In genomic region chr7:158891922-158892321, GRCh38 we compare ENCODE assay signal across 27 cellular contexts.
"Had no signal": no experiment of that assay in that cellular context is flagged by ENCODE, and none has a peak within 500 bp of the region (broad histone marks: within the 10 kb centered on the region; RNA-seq: fewer than 3 reads in every experiment).

No MANE protein-coding gene starts in this region.

- H3K27me3 ChIP-seq: neutrophil, pancreas, spleen, stomach, thyroid gland, tibial nerve, upper lobe of left lung, vagina had no signal

- H3K4me2 ChIP-seq: smooth muscle cell had no signal

- DNase-seq: naive B cell; naive thymus-derived CD8-positive, alpha-beta T cell; nucleus accumbens; pancreas; right cardiac atrium; spleen; stimulated activated CD4-positive, alpha-beta T cell treated with anti-CD3 and anti-CD28 coated beads, Interleukin-12 subunit alpha, Interleukin-12 subunit beta, amount 100 ng/mL, for 4 hours; stimulated activated CD4-positive, alpha-beta T cell treated with anti-CD3 and anti-CD28 coated beads, Interleukin-1b, Interleukin-23, amount 100 ng/mL, for 48 hours; stimulated activated CD4-positive, alpha-beta T cell treated with anti-CD3 and anti-CD28 coated beads, Interleukin-4, amount 100 ng/mL, for 1 hour; stimulated activated naive B cell treated with anti-CD40 and anti-IgM and Interleukin-4, amounts not matched to agents 10 μg/mL and 1 μg/mL and 100 μg/mL, for 72 hours; stimulated activated naive CD4-positive, alpha-beta T cell treated with Interleukin-2 at 50 U/mL for 16 hours; stomach; thyroid gland; trophoblast cell; upper lobe of left lung had no signal

- H3K4me1 ChIP-seq: pancreas, prostate gland, spleen, stomach, tibial nerve, upper lobe of left lung, vagina had no signal

- ATAC-seq: naive thymus-derived CD8-positive, alpha-beta T cell; natural killer cell treated with Interleukin-12 subunit alpha and Interleukin-12 subunit beta and Interleukin-15 and Interleukin-18, amount 100 ng/mL, for 72 hours; pancreas; right cardiac atrium; sciatic nerve; stimulated activated effector memory CD8-positive, alpha-beta T cell treated with anti-CD3 and anti-CD28 coated beads, Interleukin-12 subunit alpha, Interleukin-12 subunit beta, amount 100 ng/mL, for 72 hours; stimulated activated naive B cell treated with anti-CD40 and anti-IgM and Interleukin-4, amounts not matched to agents 10 μg/mL and 1 μg/mL and 100 μg/mL, for 72 hours had no signal

- H3K27me3 Mint-ChIP-seq: naive B cell; naive thymus-derived CD8-positive, alpha-beta T cell; natural killer cell treated with Interleukin-12 subunit alpha and Interleukin-12 subunit beta and Interleukin-15 and Interleukin-18, amount 100 ng/mL, for 72 hours; stimulated activated naive B cell treated with anti-CD40 and anti-IgM and Interleukin-4, amounts not matched to agents 10 μg/mL and 1 μg/mL and 100 μg/mL, for 72 hours; stimulated activated naive CD8-positive, alpha-beta T cell treated with anti-CD3 and anti-CD28 coated beads, Interleukin-15, Interleukin-2, amounts not matched to agents 100 ng/mL and 50 ng/mL, for 24 hours had no signal

- H3K4me1 Mint-ChIP-seq: naive B cell; stimulated activated effector memory CD8-positive, alpha-beta T cell treated with anti-CD3 and anti-CD28 coated beads, Interleukin-12 subunit alpha, Interleukin-12 subunit beta, amount 100 ng/mL, for 72 hours; stimulated activated naive B cell treated with anti-CD40 and anti-IgM and Interleukin-4, amounts not matched to agents 10 μg/mL and 1 μg/mL and 100 μg/mL, for 72 hours had no signal

- H3K4me3 Mint-ChIP-seq: naive B cell; naive thymus-derived CD8-positive, alpha-beta T cell; natural killer cell treated with Interleukin-12 subunit alpha and Interleukin-12 subunit beta and Interleukin-15 and Interleukin-18, amount 100 ng/mL, for 72 hours; stimulated activated effector memory CD8-positive, alpha-beta T cell treated with anti-CD3 and anti-CD28 coated beads, Interleukin-12 subunit alpha, Interleukin-12 subunit beta, amount 100 ng/mL, for 72 hours; stimulated activated naive B cell treated with anti-CD40 and anti-IgM and Interleukin-4, amounts not matched to agents 10 μg/mL and 1 μg/mL and 100 μg/mL, for 72 hours; stimulated activated naive CD8-positive, alpha-beta T cell treated with anti-CD3 and anti-CD28 coated beads, Interleukin-15, Interleukin-2, amounts not matched to agents 100 ng/mL and 50 ng/mL, for 24 hours had no signal

- FAIRE-seq: pancreas, urothelium cell line had no signal

- H3K27ac ChIP-seq: neutrophil, pancreas, prostate gland, skin epidermis, spleen, stomach, thoracic aorta, thyroid gland, tibial nerve, upper lobe of left lung, vagina had no signal

- H3K27ac Mint-ChIP-seq: natural killer cell treated with Interleukin-12 subunit alpha and Interleukin-12 subunit beta and Interleukin-15 and Interleukin-18, amount 100 ng/mL, for 72 hours; stimulated activated effector memory CD8-positive, alpha-beta T cell treated with anti-CD3 and anti-CD28 coated beads, Interleukin-12 subunit alpha, Interleukin-12 subunit beta, amount 100 ng/mL, for 72 hours; stimulated activated naive B cell treated with anti-CD40 and anti-IgM and Interleukin-4, amounts not matched to agents 10 μg/mL and 1 μg/mL and 100 μg/mL, for 72 hours; stimulated activated naive CD8-positive, alpha-beta T cell treated with anti-CD3 and anti-CD28 coated beads, Interleukin-15, Interleukin-2, amounts not matched to agents 100 ng/mL and 50 ng/mL, for 24 hours had no signal

- H3K36me3 ChIP-seq: neutrophil had no signal

- H3K9me3 ChIP-seq: neutrophil, pancreas, prostate gland, spleen, stomach, thoracic aorta, thyroid gland, tibial nerve, upper lobe of left lung, vagina had no signal

- H3K9me3 Mint-ChIP-seq: natural killer cell treated with Interleukin-12 subunit alpha and Interleukin-12 subunit beta and Interleukin-15 and Interleukin-18, amount 100 ng/mL, for 72 hours; stimulated activated effector memory CD8-positive, alpha-beta T cell treated with anti-CD3 and anti-CD28 coated beads, Interleukin-12 subunit alpha, Interleukin-12 subunit beta, amount 100 ng/mL, for 72 hours; stimulated activated naive B cell treated with anti-CD40 and anti-IgM and Interleukin-4, amounts not matched to agents 10 μg/mL and 1 μg/mL and 100 μg/mL, for 72 hours; stimulated activated naive CD8-positive, alpha-beta T cell treated with anti-CD3 and anti-CD28 coated beads, Interleukin-15, Interleukin-2, amounts not matched to agents 100 ng/mL and 50 ng/mL, for 24 hours had no signal

- H3K4me3 ChIP-seq: pancreas, prostate gland, skin epidermis, smooth muscle cell, spleen, stomach, thoracic aorta, thyroid gland, tibial nerve, upper lobe of left lung, vagina had no signal
